Comparison of ENCODE assay signal across 25 cellular contexts in genomic region chr4:53483250-53483649, GRCh38.
DNase-seq lines count a peak whose midpoint lies in the region; ATAC-seq, FAIRE-seq and TF ChIP-seq lines count a peak whose summit lies in the region.
"Had no signal": no experiment of that assay in that cellular context is flagged by ENCODE, and none has a peak within 500 bp of the region (broad histone marks: within the 10 kb centered on the region; RNA-seq: fewer than 3 reads in every experiment).

No MANE protein-coding gene starts in this region.

- H2AFZ ChIP-seq in mammary epithelial cell (ENCODE audit: low read depth, low read length) (peak overlapping the region; percentile 22), K562 (ENCODE audit: low read depth, low read length) (no peak overlapping the region)

- FAIRE-seq in A549 (lab: Jason Lieb, UNC) (no peak), K562 (lab: Jason Lieb, UNC) (no peak)
- FAIRE-seq: GM12878, GM12892, GM18507 had no signal

- BruUV-seq in mammary epithelial cell (replicated peaks; lab: Mats Ljungman, UMichigan) (no TSS peak), K562 (replicated peaks; lab: Mats Ljungman, UMichigan) (no TSS peak)

- DNase-seq in mammary epithelial cell (no peak), breast epithelium (ENCODE audit: low spot score in 2 of 2) (no peak), A549 (ENCODE audit: low read depth in 1 of 2, low spot score in 1 of 2) (no peak), K562 (ENCODE audit: extremely low read depth in 1 of 4, low spot score in 3 of 4) (no peak), foreskin melanocyte (no peak)
- DNase-seq: ACHN; BE2C; C1 segment of cervical spinal cord; CD4-positive, alpha-beta memory T cell; CD4-positive, CD25-positive, alpha-beta regulatory T cell; CD8-positive, alpha-beta memory T cell; COR-L47; DMS 273 treated with DMSO at 0.1 percent for 48 hours; DMS153; DMS53; DMS79; DND-41; EL; GDM1 had no signal

- dilution Hi-C loops in mammary epithelial cell (cut with HindIII; ENCODE audit: low sequenced_read_pairs): no loop called here

- intact Hi-C loops in mammary epithelial cell (cut with micrococcal nuclease) (no loop called here), breast epithelium (cut with DNase I; ENCODE audit: low total_unique reads) (no loop called here), K562 (cut with micrococcal nuclease) (no loop called here)

- no peak for ATAC-seq in A549
- no peak for ATAC-seq in K562
- no peak for ATAC-seq in HG03342 (IDR thresholded peaks at IDR 0.05; ENCODE audit: unreplicated experiment)
- ATAC-seq: GM12878 had no signal

- no peaks in the 10 kb centered on the region for H3K9me1 ChIP-seq in K562 (ENCODE audit: control insufficient read depth, insufficient read depth, low read length)

- TF ChIP-seq CTCF in mammary epithelial cell (conservative IDR thresholded peaks at IDR 0.05 in 1 of 2, IDR thresholded peaks at IDR 0.05 in 1 of 2; ENCODE audit: extremely low read depth in 1 of 2, insufficient read depth in 1 of 2, low read depth in 1 of 2, low read length in 2 of 2) (no peak), breast epithelium (IDR thresholded peaks at IDR 0.05) (no peak), A549 (IDR thresholded peaks at IDR 0.05) (no peak), K562 (IDR thresholded peaks at IDR 0.05 in 2 of 3, conservative IDR thresholded peaks at IDR 0.05 in 1 of 3; ENCODE audit: insufficient read depth in 2 of 3, low read depth in 1 of 3, low read length in 3 of 3) (no peak)

- POLR2A ChIA-PET in A549 (lab: Yijun Ruan, JAX): no interaction called here
- POLR2A ChIA-PET in K562 (lab: Yijun Ruan, JAX): no interaction called here

- H3K9ac ChIP-seq in mammary epithelial cell (ENCODE audit: insufficient read depth, low read length): no peak overlapping the region
- no peak overlapping the region for H3K9ac ChIP-seq in K562 (ENCODE audit: insufficient read depth in 1 of 2, low read depth in 2 of 2, low read length in 2 of 2)
- H3K9ac ChIP-seq: BLaER1 had no signal

- in situ Hi-C loops in mammary epithelial cell (cut with MboI; ENCODE audit: low sequenced_read_pairs in 2 of 2): loop anchor here in 1 of 2 donors (25.0 kb wide), 1 partner anchor 104 kb away; the partner anchor contains the start of gene LNX1
- in situ Hi-C loops in K562 (cut with MboI): loop anchor here (25.0 kb wide), 1 partner anchor 754 kb away; the partner anchor contains the start of gene PDGFRA

- TF ChIP-seq EP300 in A549 (IDR thresholded peaks at IDR 0.05) (no peak), K562 (IDR thresholded peaks at IDR 0.05; ENCODE audit: low read length) (no peak)

- no peaks in the 10 kb centered on the region for H3K36me3 ChIP-seq in mammary epithelial cell (ENCODE audit: insufficient read depth, low read length)
- no peaks in the 10 kb centered on the region for H3K36me3 ChIP-seq in breast epithelium
- H3K36me3 ChIP-seq in K562 (ENCODE audit: control insufficient read depth, insufficient read depth, low read length): no peaks in the 10 kb centered on the region
- H3K36me3 ChIP-seq: BE2C, BLaER1 had no signal

- H3K27ac ChIP-seq in mammary epithelial cell (ENCODE audit: insufficient read depth, low read depth, low read length) (no peak overlapping the region), breast epithelium (no peak overlapping the region), A549 (no peak overlapping the region), K562 (ENCODE audit: extremely low read depth, low read depth, low read length) (no peak overlapping the region)
- H3K27ac ChIP-seq: 22Rv1, BLaER1 had no signal

- no peak for TF ChIP-seq RAD21 in A549 (conservative IDR thresholded peaks at IDR 0.05 in 1 of 2, IDR thresholded peaks at IDR 0.05 in 1 of 2)
- no peak for TF ChIP-seq RAD21 in K562 (CRISPR knock-in tag; conservative IDR thresholded peaks at IDR 0.05 in 1 of 2, IDR thresholded peaks at IDR 0.05 in 1 of 2)

- WGBS in mammary epithelial cell (ENCODE audit: low coverage, missing lambda C conversion rate): 79% methylated on average over 1 of the region's 1 CpG
- WGBS in A549 (ENCODE audit: missing lambda C conversion rate): 64% methylated on average over 1 of the region's 1 CpG
- 18% methylated on average over 1 of the region's 1 CpG for WGBS in K562 (ENCODE audit: insufficient coverage, low coverage, missing lambda C conversion rate)

- CTCF ChIA-PET in mammary epithelial cell (lab: Charles Lee; ENCODE audit: low non-redundant PET) (no interaction called here), A549 (lab: Yijun Ruan, JAX) (interaction anchor here (1.2 to 1.5 kb wide), 2 partner anchors 10 to 744 kb away, joined by 3 to 4 read pairs; no protein-coding TSS in a partner anchor), K562 (lab: Yijun Ruan, JAX; ENCODE audit: low intra/inter-chr PET ratio) (no interaction called here)

- H3K4me1 ChIP-seq in mammary epithelial cell (ENCODE audit: insufficient read depth, low read length): peaks cover 37% of the 10 kb centered on the region
- no peaks in the 10 kb centered on the region for H3K4me1 ChIP-seq in breast epithelium
- peaks cover 15% of the 10 kb centered on the region for H3K4me1 ChIP-seq in A549
- no peaks in the 10 kb centered on the region; a peak in 1 of 5 replicates for H3K4me1 ChIP-seq in K562 (replicated peaks in 1 of 2; ENCODE audit: control insufficient read depth in 2 of 2, insufficient read depth in 2 of 2, low read length in 2 of 2)
- H3K4me1 ChIP-seq: BLaER1 had no signal

- H3K4me3 ChIP-seq in mammary epithelial cell (replicated peaks in 1 of 3; ENCODE audit: insufficient read depth in 1 of 3, low read depth in 2 of 3, low read length in 3 of 3) (no peak overlapping the region), breast epithelium (no peak overlapping the region), A549 (no peak overlapping the region), K562 (no peak overlapping the region)
- H3K4me3 ChIP-seq: BLaER1, GM12878 had no signal

- H3K9me3 ChIP-seq in mammary epithelial cell (replicated peaks; ENCODE audit: insufficient read depth, low read length) (no peaks in the 10 kb centered on the region), breast epithelium (no peaks in the 10 kb centered on the region), A549 (no peaks in the 10 kb centered on the region), K562 (replicated peaks; ENCODE audit: control insufficient read depth, insufficient read depth, low read depth, low read length) (no peaks in the 10 kb centered on the region)
- H3K9me3 ChIP-seq: BE2C, BLaER1 had no signal

- H3K79me2 ChIP-seq in mammary epithelial cell (ENCODE audit: insufficient read depth, low read length) (no peaks in the 10 kb centered on the region), K562 (ENCODE audit: control insufficient read depth, insufficient read depth, low read length) (no peaks in the 10 kb centered on the region)

- no peak for TF ChIP-seq POLR2A in breast epithelium (IDR thresholded peaks at IDR 0.05)
- TF ChIP-seq POLR2A in A549 (IDR thresholded peaks at IDR 0.05; ENCODE audit: low read length): no peak
- no peak for TF ChIP-seq POLR2A in K562 (conservative IDR thresholded peaks at IDR 0.05)

- H3K27me3 ChIP-seq in mammary epithelial cell (ENCODE audit: insufficient read depth, low read length) (no peaks in the 10 kb centered on the region), breast epithelium (no peaks in the 10 kb centered on the region), K562 (ENCODE audit: control insufficient read depth in 2 of 2, insufficient read depth in 2 of 2, low read length in 2 of 2) (no peaks in the 10 kb centered on the region)
- H3K27me3 ChIP-seq: BE2C, BLaER1 had no signal

- H3K4me2 ChIP-seq in mammary epithelial cell (ENCODE audit: insufficient read depth, low read depth, low read length): no peak overlapping the region
- no peak overlapping the region for H3K4me2 ChIP-seq in A549
- no peak overlapping the region for H3K4me2 ChIP-seq in K562 (ENCODE audit: insufficient read depth, low read length)
- H3K4me2 ChIP-seq: BLaER1 had no signal

- H4K20me1 ChIP-seq in mammary epithelial cell (ENCODE audit: insufficient read depth, low read length) (no peaks in the 10 kb centered on the region), K562 (replicated peaks; ENCODE audit: control insufficient read depth, insufficient read depth, low read length) (no peaks in the 10 kb centered on the region)
- H4K20me1 ChIP-seq: BLaER1 had no signal

TF ChIP-seq in A549, 52 proteins besides CTCF, POLR2A, EP300 and RAD21:
- TF ChIP-seq MAFK (IDR thresholded peaks at IDR 0.05; ENCODE audit: partially characterized antibody) (peak; percentile 52), TFCP2L1 (CRISPR knock-in tag; IDR thresholded peaks at IDR 0.05) (no peak)
TF ChIP-seq in A549: peak in this region for 1.

TF ChIP-seq in K562, 482 proteins besides CTCF, POLR2A, EP300 and RAD21:
- no peak for TF ChIP-seq ZC3H11A (IDR thresholded peaks at IDR 0.05; ENCODE audit: low read depth, low read length)
- TF ChIP-seq ILK (tag; IDR thresholded peaks at IDR 0.05; ENCODE audit: borderline replicate concordance, low read depth): no peak
- no peak for TF ChIP-seq HMG20B (CRISPR knock-in tag; IDR thresholded peaks at IDR 0.05)
- no peak for TF ChIP-seq CEBPG (CRISPR knock-in tag; IDR thresholded peaks at IDR 0.05)
- no peak for TF ChIP-seq CEBPG (tag; conservative IDR thresholded peaks at IDR 0.05 in 1 of 2, IDR thresholded peaks at IDR 0.05 in 1 of 2)
- TF ChIP-seq NR0B1 (IDR thresholded peaks at IDR 0.05; ENCODE audit: partially characterized antibody): no peak
- TF ChIP-seq ZNF316 (IDR thresholded peaks at IDR 0.05): peak; percentile 57
- peak; percentile 33; the same call in 1 of the 2 replicates for TF ChIP-seq C11orf30 (IDR thresholded peaks at IDR 0.05; ENCODE audit: low read depth)
